In genomic region chr14:92373336-92373735, GRCh38 we compare ENCODE assay signal across 20 cellular contexts. TPM values are rescaled to one million over a fixed set of nuclear protein-coding genes. Genes with fewer than 3 reads are reported as not detected.
DNase-seq lines count a peak whose midpoint lies in the region; ATAC-seq, FAIRE-seq and TF ChIP-seq lines count a peak whose summit lies in the region.
"Had no signal": no experiment of that assay in that cellular context is flagged by ENCODE, and none has a peak within 500 bp of the region (broad histone marks: within the 10 kb centered on the region; RNA-seq: fewer than 3 reads in every experiment).

No MANE protein-coding gene starts in this region.

- H3K4me3 Mint-ChIP-seq in astrocyte (ENCODE audit: unreplicated experiment) = no peak overlapping the region
- H3K4me3 Mint-ChIP-seq: CD4-positive, alpha-beta memory T cell; GM23338 had no signal

- H3K36me3 Mint-ChIP-seq in astrocyte (ENCODE audit: low read depth, unreplicated experiment) = no peaks in the 10 kb centered on the region
- H3K36me3 Mint-ChIP-seq: CD4-positive, alpha-beta memory T cell had no signal

- no peak overlapping the region for H3K4me2 ChIP-seq in astrocyte (ENCODE audit: low read length)
- H3K4me2 ChIP-seq: GM23338 had no signal

- no peak overlapping the region for H3K9ac ChIP-seq in astrocyte (ENCODE audit: low read length)

- H2AFZ ChIP-seq in astrocyte (ENCODE audit: low read depth, low read length) = no peak overlapping the region
- H2AFZ ChIP-seq: GM23338 had no signal

- H3K27ac ChIP-seq in astrocyte (ENCODE audit: low read depth, low read length) = no peak overlapping the region
- H3K27ac ChIP-seq: 22Rv1, C4-2B, HL-60 had no signal

- peak; percentile 41 for DNase-seq in AG08395 (ENCODE audit: low spot score)
- DNase-seq in EL = peak; percentile 20
- peak; percentile 8 for DNase-seq in astrocyte (ENCODE audit: low read depth)
- peak; percentile 16 for DNase-seq in hepatic stellate cell (ENCODE audit: low spot score)
- DNase-seq in activated gamma-delta T cell (lab: John Stamatoyannopoulos, UW) = no peak
- DNase-seq in DMS53 (lab: John Stamatoyannopoulos, UW) = no peak
- DNase-seq in T1000 (lab: John Stamatoyannopoulos, UW) = no peak
- DNase-seq: BE2C; CD4-positive, alpha-beta memory T cell; DMS153; DND-41; H7 had no signal

- H3K27ac Mint-ChIP-seq in astrocyte (ENCODE audit: unreplicated experiment) = peak overlapping the region; percentile 55
- H3K27ac Mint-ChIP-seq: CD4-positive, alpha-beta memory T cell; GM23338 had no signal

- H3K9me3 Mint-ChIP-seq in astrocyte (ENCODE audit: unreplicated experiment) = peaks cover 16% of the 10 kb centered on the region

- no peak for ATAC-seq in HG02642 (IDR thresholded peaks at IDR 0.05; ENCODE audit: poor library complexity, unreplicated experiment)
- ATAC-seq: GM12878, GM23338 had no signal

- H3K9me3 ChIP-seq in astrocyte (ENCODE audit: insufficient read depth, low read depth, low read length) = no peaks in the 10 kb centered on the region
- H3K9me3 ChIP-seq: BE2C had no signal

- no peaks in the 10 kb centered on the region for H3K79me2 ChIP-seq in astrocyte (ENCODE audit: insufficient read depth, low read length)

- H3K4me1 Mint-ChIP-seq in astrocyte (ENCODE audit: low read depth, unreplicated experiment) = peaks cover 4% of the 10 kb centered on the region
- H3K4me1 Mint-ChIP-seq: GM23338 had no signal

- H3K27me3 ChIP-seq in astrocyte (ENCODE audit: insufficient read depth, low read length) = peaks cover 6% of the 10 kb centered on the region

- FAIRE-seq in astrocyte (lab: Jason Lieb, UNC) = no peak
- FAIRE-seq: D721Med, GM12878, GM18507 had no signal

- H4K20me1 ChIP-seq in astrocyte (ENCODE audit: insufficient read depth, low read length) = no peaks in the 10 kb centered on the region

- H3K4me1 ChIP-seq in astrocyte (ENCODE audit: insufficient read depth, low read length) = no peaks in the 10 kb centered on the region
- H3K4me1 ChIP-seq: BE2C had no signal

- H3K36me3 ChIP-seq in astrocyte (ENCODE audit: insufficient read depth, low read length) = no peaks in the 10 kb centered on the region
- H3K36me3 ChIP-seq: BE2C had no signal

- peaks cover 18% of the 10 kb centered on the region for H3K27me3 Mint-ChIP-seq in astrocyte (ENCODE audit: low read depth, unreplicated experiment)

- no peak overlapping the region for H3K4me3 ChIP-seq in astrocyte (ENCODE audit: insufficient read depth, low read depth, low read length)
- H3K4me3 ChIP-seq: GM12878, GM23338 had no signal

- no peak for TF ChIP-seq CTCF in astrocyte (IDR thresholded peaks at IDR 0.05; ENCODE audit: insufficient read depth, low read depth, low read length)

RNA-seq across cellular contexts. Expression of gene SLC24A4, which starts 50.4 kb away (rescaled TPM):
- total RNA-seq in astrocyte = not detected in 2 replicates
- total RNA-seq: CD4-positive, alpha-beta memory T cell had no signal

Comparison
In these comparisons a context has a peak if more than half of its experiments do, and no peak if none do; other contexts are left out.
1. DNase-seq: peak in AG08395 (single experiment), EL (single experiment), astrocyte (single experiment) and hepatic stellate cell (single experiment); none in activated gamma-delta T cell (single experiment), DMS53 (single experiment) and T1000 (single experiment).